In the genomic region with DNA sequence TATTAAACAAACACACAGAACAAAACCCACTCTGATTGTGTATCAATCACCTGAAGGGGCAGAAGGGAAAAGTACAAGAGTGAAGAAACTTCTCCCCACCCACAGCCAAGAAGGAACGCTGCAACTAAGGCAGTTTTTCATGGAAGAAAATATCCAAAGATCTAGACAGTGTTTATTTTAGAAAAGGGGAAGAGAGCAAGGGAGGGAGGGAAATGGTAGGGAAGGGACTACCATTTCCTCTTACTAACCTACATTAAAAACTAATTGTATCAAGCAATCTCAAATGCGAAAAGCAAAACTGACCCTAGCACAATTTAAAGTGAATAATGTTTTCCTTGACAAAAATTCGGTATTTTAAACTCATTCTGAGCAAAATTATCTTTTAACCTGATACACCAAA, we compare ENCODE assay signal across 13 cellular contexts. TPM values are rescaled to one million over a fixed set of nuclear protein-coding genes. Genes with fewer than 3 reads are reported as not detected.
DNase-seq lines count a peak whose midpoint lies in the region; ATAC-seq, FAIRE-seq and TF ChIP-seq lines count a peak whose summit lies in the region.
"Had no signal": no experiment of that assay in that cellular context is flagged by ENCODE, and none has a peak within 500 bp of the region (broad histone marks: within the 10 kb centered on the region; RNA-seq: fewer than 3 reads in every experiment).

No MANE protein-coding gene starts in this region.

- no peak for TF ChIP-seq POLR2A in Peyer's patch (IDR thresholded peaks at IDR 0.05)

- POLR2A ChIA-PET in activated B cell treated with CpG ODN at 0.5 μM for 24 hours (lab: Charles Lee): no interaction called here

- peak overlapping the region in 1 of 2 donors; percentile 78 for H3K9ac ChIP-seq in kidney (ENCODE audit: low read length in 2 of 2)

- H3K36me3 Mint-ChIP-seq in activated naive CD4-positive, alpha-beta T cell treated with anti-CD3 and anti-CD28 coated beads, Interleukin-2, amount 50 U/mL, for 72 hours: peaks cover 11 to 21% of the 10 kb centered on the region in 2 donors
- peaks cover 11% of the 10 kb centered on the region for H3K36me3 Mint-ChIP-seq in activated B cell treated with CpG ODN at 0.5 μM for 24 hours (ENCODE audit: low read depth)

- no peaks in the 10 kb centered on the region for H3K9me3 Mint-ChIP-seq in activated naive CD4-positive, alpha-beta T cell treated with anti-CD3 and anti-CD28 coated beads, Interleukin-2, amount 50 U/mL, for 72 hours
- H3K9me3 Mint-ChIP-seq in activated B cell treated with CpG ODN at 0.5 μM for 24 hours: no peaks in the 10 kb centered on the region

- intact Hi-C loops in activated B cell treated with CpG ODN at 0.5 μM for 24 hours (cut with micrococcal nuclease) (loop anchor here (5.0 kb wide), 4 partner anchors 34 to 659 kb away; no protein-coding TSS in a partner anchor), kidney (cut with DNase I) (no loop called here)

- H3K36me3 ChIP-seq in kidney (ENCODE audit: control insufficient read depth in 1 of 2, insufficient read depth in 2 of 2, low read length in 2 of 2): no peaks in the 10 kb centered on the region
- H3K36me3 ChIP-seq in thoracic aorta: no peaks in the 10 kb centered on the region
- H3K36me3 ChIP-seq in Peyer's patch: no peaks in the 10 kb centered on the region

- no peaks in the 10 kb centered on the region for H3K27me3 Mint-ChIP-seq in activated B cell treated with CpG ODN at 0.5 μM for 24 hours

- CTCF ChIA-PET in activated B cell treated with CpG ODN at 0.5 μM for 24 hours (lab: Charles Lee): no interaction called here

- H3K4me3 Mint-ChIP-seq in activated B cell treated with CpG ODN at 0.5 μM for 24 hours: peak overlapping the region; percentile 1

- H3K27ac ChIP-seq in kidney (ENCODE audit: low read depth in 2 of 2, low read length in 2 of 2) (peak overlapping the region; percentile 19 to 54), thoracic aorta (no peak overlapping the region), Peyer's patch (peak overlapping the region in 2 of 4 donors; percentile 22 to 47)
- H3K27ac ChIP-seq: RWPE1 had no signal

- H3K27ac Mint-ChIP-seq in activated naive CD4-positive, alpha-beta T cell treated with anti-CD3 and anti-CD28 coated beads, Interleukin-2, amount 50 U/mL, for 72 hours: peak overlapping the region; percentile 40 to 95
- peak overlapping the region; percentile 1 for H3K27ac Mint-ChIP-seq in activated B cell treated with CpG ODN at 0.5 μM for 24 hours

- H3K27me3 ChIP-seq in thoracic aorta (replicated peaks; ENCODE audit: insufficient read depth) (no peaks in the 10 kb centered on the region), Peyer's patch (no peaks in the 10 kb centered on the region)
- H3K27me3 ChIP-seq: body of pancreas had no signal

- no peaks in the 10 kb centered on the region for H3K9me3 ChIP-seq in kidney (ENCODE audit: control insufficient read depth in 1 of 2, low read length in 2 of 2)
- no peaks in the 10 kb centered on the region for H3K9me3 ChIP-seq in thoracic aorta
- H3K9me3 ChIP-seq in Peyer's patch: no peaks in the 10 kb centered on the region
- H3K9me3 ChIP-seq: body of pancreas had no signal

- no peak for FAIRE-seq in kidney (lab: Jason Lieb, UNC)
- FAIRE-seq: H1 had no signal

- no peak for ATAC-seq in activated naive CD4-positive, alpha-beta T cell treated with anti-CD3 and anti-CD28 coated beads, Interleukin-2, amount 50 U/mL, for 72 hours
- ATAC-seq in activated B cell treated with CpG ODN at 0.5 μM for 24 hours (ENCODE audit: low read depth): no peak
- ATAC-seq in thoracic aorta (ENCODE audit: insufficient number of reproducible peaks, low FRiP score, low read depth): no peak
- ATAC-seq in HG03565 (IDR thresholded peaks at IDR 0.05; ENCODE audit: unreplicated experiment): no peak
- ATAC-seq: body of pancreas had no signal

- H3K4me1 Mint-ChIP-seq in activated B cell treated with CpG ODN at 0.5 μM for 24 hours: peaks cover 76% of the 10 kb centered on the region

- TF ChIP-seq CTCF in activated B cell treated with CpG ODN at 0.5 μM for 24 hours (IDR thresholded peaks at IDR 0.05) (no peak), kidney (IDR thresholded peaks at IDR 0.05; ENCODE audit: borderline replicate concordance, extremely low read depth, insufficient read depth) (no peak), thoracic aorta (IDR thresholded peaks at IDR 0.05) (no peak), Peyer's patch (IDR thresholded peaks at IDR 0.05) (no peak)

- no peak for DNase-seq in activated naive CD4-positive, alpha-beta T cell treated with anti-CD3 and anti-CD28 coated beads, Interleukin-2, amount 50 U/mL, for 72 hours (ENCODE audit: low spot score in 2 of 2)
- no peak for DNase-seq in activated naive CD4-positive, alpha-beta T cell treated with Interleukin-2 at 50 U/mL for 16 hours
- DNase-seq in activated B cell treated with CpG ODN at 0.5 μM for 24 hours (no peak), kidney (no peak), thoracic aorta (ENCODE audit: low spot score) (no peak), Peyer's patch (no peak)
- no peak for DNase-seq in stimulated activated CD4-positive, alpha-beta T cell treated with anti-CD3 and anti-CD28 coated beads, Interleukin-15, amount 100 ng/mL, for 24 hours
- DNase-seq: activated CD4-positive, alpha-beta T cell treated with anti-CD3 and anti-CD28 coated beads for 48 hours; body of pancreas; NCI-H187 treated with DMSO at 0.1 percent for 48 hours had no signal

- H3K4me3 ChIP-seq in kidney (ENCODE audit: low read length in 2 of 2) (peak overlapping the region; percentile 15 to 82), thoracic aorta (peak overlapping the region; percentile 18), Peyer's patch (peak overlapping the region in 1 of 4 donors; percentile 93)
- H3K4me3 ChIP-seq: body of pancreas had no signal

- peaks cover 11 to 15% of the 10 kb centered on the region in 2 donors for H3K4me1 ChIP-seq in kidney (ENCODE audit: control insufficient read depth in 1 of 2, insufficient read depth in 1 of 2, low read depth in 1 of 2, low read length in 2 of 2)
- peaks cover 33 to 63% of the 10 kb centered on the region in 2 donors for H3K4me1 ChIP-seq in thoracic aorta (ENCODE audit: control insufficient read depth in 1 of 2, low read depth in 2 of 2)
- H3K4me1 ChIP-seq in Peyer's patch: peaks cover 0 to 56% (median 4%) of the 10 kb centered on the region in 4 donors

RNA-seq across cellular contexts. Expression of gene NRIP1, which starts 3.5 kb away (rescaled TPM):
- total RNA-seq in activated naive CD4-positive, alpha-beta T cell treated with anti-CD3 and anti-CD28 coated beads, Interleukin-2, amount 50 U/mL, for 72 hours: 10 to 100 TPM in 1 of 2 donors, 1 to 10 TPM in 1; 7.6 to 11.3 TPM
- 24.6 and 26.6 TPM in 2 replicates for total RNA-seq in activated B cell treated with CpG ODN at 0.5 μM for 24 hours
- total RNA-seq in kidney: 60.4 TPM
- polyA plus RNA-seq in kidney (ENCODE audit: insufficient read depth, low read depth, low replicate concordance): 7.4 TPM
- 10 to 100 TPM; 11.9 to 30.9 TPM for total RNA-seq in thoracic aorta
- 10 to 100 TPM; 37.4 to 72.9 (median 53.6) TPM for total RNA-seq in Peyer's patch

Comparison
In these comparisons a context has a peak if more than half of its experiments do, and no peak if none do; other contexts are left out.
1. H3K27ac ChIP-seq: peak in kidney (2 of 2); none in thoracic aorta (0 of 2).